In genomic region chr18:23547806-23548205, GRCh38 we compare ENCODE assay signal across 12 cellular contexts. TPM values are rescaled to one million over a fixed set of nuclear protein-coding genes. Genes with fewer than 3 reads are reported as not detected.
DNase-seq lines count a peak whose midpoint lies in the region; ATAC-seq and TF ChIP-seq lines count a peak whose summit lies in the region.
"Had no signal": no experiment of that assay in that cellular context is flagged by ENCODE, and none has a peak within 500 bp of the region (broad histone marks: within the 10 kb centered on the region; RNA-seq: fewer than 3 reads in every experiment).

No MANE protein-coding gene starts in this region.

- H3F3A ChIP-seq in SK-N-SH (replicated peaks; ENCODE audit: insufficient read depth), result no peaks in the 10 kb centered on the region
- peaks cover 4% of the 10 kb centered on the region for H3F3A ChIP-seq in smooth muscle cell (ENCODE audit: low read depth)

- H3K27me3 ChIP-seq in SK-N-SH (ENCODE audit: insufficient read depth) (no peaks in the 10 kb centered on the region), adipocyte (replicated peaks; ENCODE audit: control insufficient read depth, insufficient read depth, low read length) (no peaks in the 10 kb centered on the region), foreskin keratinocyte (no peaks in the 10 kb centered on the region), smooth muscle cell (ENCODE audit: low read depth) (no peaks in the 10 kb centered on the region)
- H3K27me3 ChIP-seq: esophagus muscularis mucosa had no signal

- no peak for TF ChIP-seq EP300 in SK-N-SH (IDR thresholded peaks at IDR 0.05; ENCODE audit: borderline replicate concordance in 1 of 2, low read depth in 1 of 2, low read length in 1 of 2)

- H2AFZ ChIP-seq in SK-N-SH (ENCODE audit: low read depth) (no peak overlapping the region), smooth muscle cell (ENCODE audit: low read depth) (no peak overlapping the region)

- H3K9ac ChIP-seq in SK-N-SH (no peak overlapping the region), adipocyte (ENCODE audit: low read length) (no peak overlapping the region), smooth muscle cell (ENCODE audit: low read depth) (no peak overlapping the region)

- DNase-seq in SK-N-SH, result no peak
- peak; percentile 33 for DNase-seq in adipocyte (ENCODE audit: low read depth)
- peak in 1 of 2 donors; percentile 44 for DNase-seq in foreskin keratinocyte
- no peak for DNase-seq in smooth muscle cell (lab: John Stamatoyannopoulos, UW; ENCODE audit: unreplicated experiment)
- DNase-seq in GM19238 (ENCODE audit: insufficient read length, low spot score), result no peak
- DNase-seq in amniotic stem cell (lab: John Stamatoyannopoulos, UW), result no peak
- DNase-seq: activated naive CD4-positive, alpha-beta T cell treated with anti-CD3 and anti-CD28 coated beads for 36 hours; Caco-2 had no signal

- TF ChIP-seq CTCF in SK-N-SH (IDR thresholded peaks at IDR 0.05) (no peak), foreskin keratinocyte (conservative IDR thresholded peaks at IDR 0.05) (no peak), smooth muscle cell (IDR thresholded peaks at IDR 0.05; ENCODE audit: borderline replicate concordance, insufficient read depth, poor library complexity, severe bottlenecking) (no peak)

- 73% methylated on average over 3 of the region's 3 CpGs for WGBS in SK-N-SH (ENCODE audit: low lambda C conversion rate)
- 45% methylated on average over 3 of the region's 3 CpGs for WGBS in smooth muscle cell (ENCODE audit: low lambda C conversion rate)

- H3K27ac ChIP-seq in SK-N-SH (ENCODE audit: low read depth in 2 of 2, low read length in 1 of 2) (no peak overlapping the region), foreskin keratinocyte (no peak overlapping the region), smooth muscle cell (ENCODE audit: low read depth) (peak overlapping the region; percentile 58)
- H3K27ac ChIP-seq: esophagus muscularis mucosa had no signal

- H3K36me3 ChIP-seq in SK-N-SH (replicated peaks in 1 of 2; ENCODE audit: control insufficient read depth in 1 of 2, insufficient read depth in 2 of 2, low read length in 1 of 2) (peaks cover 27 to 50% of the 10 kb centered on the region in 2 experiments), adipocyte (ENCODE audit: control insufficient read depth, insufficient read depth, low read length, severe bottlenecking) (peaks cover 82% of the 10 kb centered on the region), smooth muscle cell (ENCODE audit: low read depth) (peaks cover 13% of the 10 kb centered on the region)

- CTCF ChIA-PET in SK-N-SH (lab: Yijun Ruan, JAX), result interaction anchor here (0.6 to 1.2 kb wide), 4 partner anchors 16 to 215 kb away, joined by 3 to 6 read pairs (median 4); no protein-coding TSS in a partner anchor

- POLR2A ChIA-PET in SK-N-SH (lab: Yijun Ruan, JAX), result interaction anchor here (0.6 kb wide), 1 partner anchor 24 kb away, joined by 3 read pairs; no protein-coding TSS in a partner anchor

- ATAC-seq in SK-N-SH treated with all-trans-retinoic acid at 6 μM for 48 hours (no peak), foreskin keratinocyte (peak; percentile 55), HG03442 (IDR thresholded peaks at IDR 0.05; ENCODE audit: unreplicated experiment) (no peak)
- ATAC-seq: WTC11 had no signal

- no peak for TF ChIP-seq RAD21 in SK-N-SH (IDR thresholded peaks at IDR 0.05; ENCODE audit: low read length)

- H3K4me2 ChIP-seq in SK-N-SH (no peak overlapping the region), smooth muscle cell (no peak overlapping the region)

- no peaks in the 10 kb centered on the region for H3K9me2 ChIP-seq in SK-N-SH

- H3K79me2 ChIP-seq in SK-N-SH (ENCODE audit: insufficient read depth), result no peaks in the 10 kb centered on the region
- no peaks in the 10 kb centered on the region for H3K79me2 ChIP-seq in smooth muscle cell (ENCODE audit: low read depth)

- H3K4me1 ChIP-seq in SK-N-SH (ENCODE audit: control insufficient read depth in 1 of 2, insufficient read depth in 2 of 2, low read depth in 1 of 2, low read length in 1 of 2), result no peaks in the 10 kb centered on the region
- peaks cover 6% of the 10 kb centered on the region for H3K4me1 ChIP-seq in adipocyte (ENCODE audit: control insufficient read depth, insufficient read depth, low read length)
- peaks cover 6% of the 10 kb centered on the region for H3K4me1 ChIP-seq in foreskin keratinocyte
- H3K4me1 ChIP-seq in smooth muscle cell (ENCODE audit: low read depth), result no peaks in the 10 kb centered on the region
- H3K4me1 ChIP-seq: Caco-2, esophagus muscularis mucosa had no signal

- no peaks in the 10 kb centered on the region for H3K9me3 ChIP-seq in SK-N-SH
- no peaks in the 10 kb centered on the region for H3K9me3 ChIP-seq in adipocyte (ENCODE audit: control insufficient read depth, low read length)
- no peaks in the 10 kb centered on the region for H3K9me3 ChIP-seq in smooth muscle cell (replicated peaks; ENCODE audit: low read depth)
- H3K9me3 ChIP-seq: Caco-2, esophagus muscularis mucosa had no signal

- H3K4me3 ChIP-seq in SK-N-SH (ENCODE audit: low read depth in 2 of 2, low read length in 1 of 2) (no peak overlapping the region), adipocyte (ENCODE audit: low read length) (no peak overlapping the region), smooth muscle cell (no peak overlapping the region)
- H3K4me3 ChIP-seq: esophagus muscularis mucosa had no signal

- H4K20me1 ChIP-seq in SK-N-SH (ENCODE audit: insufficient read depth) (no peaks in the 10 kb centered on the region), smooth muscle cell (ENCODE audit: low read depth) (peaks cover 2% of the 10 kb centered on the region)

TF ChIP-seq in SK-N-SH, 30 proteins besides CTCF, POLR2A, EP300 and RAD21:
- 0 out of 2 replicates have a peak, but pooled peaks have one; percentile 16 for TF ChIP-seq FOSL2 (IDR thresholded peaks at IDR 0.05; ENCODE audit: borderline replicate concordance, low read depth)
- no peak for TF ChIP-seq USF1 (IDR thresholded peaks at IDR 0.05; ENCODE audit: borderline replicate concordance, low read depth)

TF ChIP-seq in SK-N-SH treated with all-trans-retinoic acid at 6 μM for 48 hours, 23 proteins besides CTCF, POLR2A, EP300 and RAD21:
- TF ChIP-seq SNAI2 (CRISPR knock-in tag; IDR thresholded peaks at IDR 0.05), result no peak
- no peak for TF ChIP-seq TOX (CRISPR knock-in tag; IDR thresholded peaks at IDR 0.05; ENCODE audit: borderline replicate concordance)

RNA-seq across cellular contexts. Expression of gene NPC1, which starts 38.5 kb away (rescaled TPM):
- polyA plus RNA-seq in SK-N-SH (2012; rRNA removed), result 23.9 and 30.7 TPM in 2 replicates
- 13.0 and 20.9 TPM in 2 replicates for polyA plus RNA-seq in SK-N-SH (2012; cell fraction: cytosol; rRNA removed)
- 32.2 and 49.2 TPM in 2 replicates for polyA plus RNA-seq in SK-N-SH (2012; cell fraction: nucleus; rRNA removed)
- 60.8 and 69.9 TPM in 2 replicates for total RNA-seq in foreskin keratinocyte
- polyA plus RNA-seq in foreskin keratinocyte, result 24.3 and 25.8 TPM in 2 replicates
- total RNA-seq in smooth muscle cell, result 53.2 and 55.5 TPM in 2 replicates
- polyA plus RNA-seq in smooth muscle cell, result 29.9 and 38.0 TPM in 2 replicates

RNA-seq across cellular contexts. Expression of gene RMC1, which starts 44.5 kb away (rescaled TPM):
- polyA plus RNA-seq in SK-N-SH (2012; rRNA removed) (22.4 and 26.4 TPM in 2 replicates), foreskin keratinocyte (17.9 and 22.5 TPM in 2 replicates), smooth muscle cell (10.0 and 20.6 TPM in 2 replicates)
- 29.9 and 31.9 TPM in 2 replicates for polyA plus RNA-seq in SK-N-SH (2012; cell fraction: cytosol; rRNA removed)
- 68.5 and 81.5 TPM in 2 replicates for polyA plus RNA-seq in SK-N-SH (2012; cell fraction: nucleus; rRNA removed)
- total RNA-seq in foreskin keratinocyte (21.9 and 27.8 TPM in 2 replicates), smooth muscle cell (13.2 and 20.7 TPM in 2 replicates)
